13 cellular contexts compared by ENCODE assay signal in genomic region chr10:102068216-102068615, GRCh38. TPM values are rescaled to one million over a fixed set of nuclear protein-coding genes. Genes with fewer than 3 reads are reported as not detected.
DNase-seq lines count a peak whose midpoint lies in the region; ATAC-seq, FAIRE-seq and TF ChIP-seq lines count a peak whose summit lies in the region.
"Had no signal": no experiment of that assay in that cellular context is flagged by ENCODE, and none has a peak within 500 bp of the region (broad histone marks: within the 10 kb centered on the region; RNA-seq: fewer than 3 reads in every experiment).

No MANE protein-coding gene starts in this region.

- WGBS in pancreas, 2 donors, result 30 to 40% methylated on average over 1 of the region's 1 CpG

- H3K4me3 ChIP-seq in cardiac fibroblast (replicated peaks in 1 of 2; ENCODE audit: low read depth in 2 of 2, low read length in 2 of 2) (no peak overlapping the region), pancreas (no peak overlapping the region)

- H3K27ac ChIP-seq in pancreas, result no peak overlapping the region

- H3K36me3 ChIP-seq in pancreas, result no peaks in the 10 kb centered on the region

- ATAC-seq in pancreas, result no peak
- ATAC-seq: activated CD8-positive, alpha-beta T cell treated with anti-CD3 and anti-CD28 coated beads, Interleukin-2, amount 10 ng/mL, durations not matched to agents 7 days and 5 days had no signal

- no peaks in the 10 kb centered on the region for H3K9me3 ChIP-seq in pancreas

- no peak for TF ChIP-seq CTCF in cardiac fibroblast (IDR thresholded peaks at IDR 0.05; ENCODE audit: low read depth, low read length)
- no peak for TF ChIP-seq CTCF in pancreas (IDR thresholded peaks at IDR 0.05)

- intact Hi-C loops in pancreas (cut with DNase I), result no loop called here

- H3K27me3 ChIP-seq in pancreas, result no peaks in the 10 kb centered on the region

- FAIRE-seq in pancreas (lab: Jason Lieb, UNC), result no peak
- FAIRE-seq in RCC 7860 (lab: Jason Lieb, UNC), result no peak
- FAIRE-seq: GM12892, H1 had no signal

- DNase-seq in NCI-H2081 (lab: John Stamatoyannopoulos, UW) (peak; percentile 9 to 43), NCI-H2081 treated with DMSO at 0.1 percent for 48 hours (lab: John Stamatoyannopoulos, UW) (no peak), HT-29 (ENCODE audit: low spot score) (peak; percentile 69), cardiac fibroblast (ENCODE audit: low read depth in 2 of 2) (peak; percentile 37 to 38), pancreas (peak in 4 of 6 donors; percentile 31 to 77 (median 68)), RCC 7860 (ENCODE audit: low spot score) (no peak), SIG-M5 treated with dmso at 0.1 percent for 504 hours (lab: John Stamatoyannopoulos, UW; ENCODE audit: unreplicated experiment) (no peak)
- no peak for DNase-seq in NK-92 treated with Interleukin-12 subunit alpha and Interleukin-12 subunit beta, amount 100 ng/mL, for 24 hours (lab: John Stamatoyannopoulos, UW)
- DNase-seq: activated CD8-positive, alpha-beta T cell treated with anti-CD3 and anti-CD28 coated beads, Interleukin-2, amount 10 ng/mL, durations not matched to agents 7 days and 5 days; DMS79 treated with DMSO at 0.1 percent for 48 hours; NCI-H1105 had no signal

- peaks cover 7 to 18% (median 9%) of the 10 kb centered on the region in 3 donors for H3K4me1 ChIP-seq in pancreas

RNA-seq across cellular contexts. Expression of gene HPS6, which starts 3.1 kb away (rescaled TPM):
- total RNA-seq in HT-29 (2014; rRNA removed; shearing (Covaris generic)), result 42.1 and 47.5 TPM in 2 replicates
- 10 to 100 TPM in 2 of 6 donors, 1 to 10 TPM in 4; 6.2 to 11.6 (median 8.6) TPM for total RNA-seq in pancreas
- 1 to 10 TPM; 5.2 to 6.8 TPM for polyA plus RNA-seq in pancreas

RNA-seq across cellular contexts. Expression of gene ARMH3, which starts 12.2 kb away (rescaled TPM):
- total RNA-seq in HT-29 (2014; rRNA removed; shearing (Covaris generic)), result 8.4 and 9.2 TPM in 2 replicates
- 10 to 100 TPM in 5 of 6 donors, 1 to 10 TPM in 1; 7.8 to 15.8 (median 10.7) TPM for total RNA-seq in pancreas
- polyA plus RNA-seq in pancreas, result 10 to 100 TPM in 1 of 2 donors, 1 to 10 TPM in 1; 7.5 to 11.5 TPM

RNA-seq across cellular contexts. Expression of gene LDB1, which starts 52.0 kb away (rescaled TPM):
- 37.4 and 40.3 TPM in 2 replicates for total RNA-seq in HT-29 (2014; rRNA removed; shearing (Covaris generic))
- total RNA-seq in pancreas, result 10 to 100 TPM; 12.5 to 32.1 (median 16.5) TPM
- polyA plus RNA-seq in pancreas, result 10 to 100 TPM; 20.1 to 26.2 TPM

Comparison
In these comparisons a context has a peak if more than half of its experiments do, and no peak if none do; other contexts are left out.
1. DNase-seq: peak in NCI-H2081 (2 of 2), HT-29 (single experiment), cardiac fibroblast (2 of 2) and pancreas (4 of 6); none in NCI-H2081 treated with DMSO at 0.1 percent for 48 hours (single experiment), RCC 7860 (single experiment), SIG-M5 treated with dmso at 0.1 percent for 504 hours (single experiment) and NK-92 treated with Interleukin-12 subunit alpha and Interleukin-12 subunit beta, amount 100 ng/mL, for 24 hours (single experiment).